Comparison of ENCODE assay signal across 14 cellular contexts in the genomic region with DNA sequence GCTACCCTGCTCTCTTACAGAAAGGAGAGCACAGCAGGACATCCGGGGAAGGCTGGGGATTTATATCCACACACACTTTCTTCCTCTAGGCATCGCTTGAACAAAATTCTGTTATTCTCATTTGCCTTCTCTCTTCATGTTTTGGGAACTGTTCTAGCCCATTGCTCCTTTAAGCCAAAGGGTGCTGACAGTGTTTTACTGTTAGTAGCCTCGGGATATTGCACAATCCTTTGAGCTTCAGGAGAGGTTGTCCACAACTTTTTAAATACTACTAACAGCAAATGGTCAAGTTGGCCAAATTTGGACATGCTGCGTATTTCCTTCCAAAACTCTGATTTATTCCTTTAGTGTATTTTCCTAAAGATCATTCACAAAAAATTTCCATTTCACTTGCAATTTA.
"Had no signal": no experiment of that assay in that cellular context is flagged by ENCODE, and none has a peak within 500 bp of the region (broad histone marks: within the 10 kb centered on the region; RNA-seq: fewer than 3 reads in every experiment).

No MANE protein-coding gene starts in this region.

- H3K9me3 ChIP-seq: prostate gland, sigmoid colon, spleen, upper lobe of right lung had no signal

- H3K4me3 ChIP-seq: dorsolateral prefrontal cortex, lung, prostate gland, sigmoid colon, spleen, upper lobe of right lung had no signal

- H3K27ac ChIP-seq: dorsolateral prefrontal cortex, prostate gland, sigmoid colon, spleen, upper lobe of right lung had no signal

- H3K36me3 ChIP-seq: prostate gland, sigmoid colon, spleen, upper lobe of right lung had no signal

- H3K4me1 ChIP-seq: prostate gland, sigmoid colon, spleen, upper lobe of right lung had no signal

- DNase-seq: activated CD4-positive, alpha-beta T cell treated with anti-CD3 and anti-CD28 coated beads, Interleukin-2, amount 10 ng/mL, durations not matched to agents 7 days and 5 days; activated CD8-positive, alpha-beta memory T cell treated with anti-CD3 and anti-CD28 coated beads for 24 hours; activated gamma-delta T cell treated with Interleukin-2 at 50 U/mL for 16 hours; activated naive CD8-positive, alpha-beta T cell treated with anti-CD3 and anti-CD28 coated beads for 36 hours; dorsolateral prefrontal cortex; glutamatergic neuron; immature natural killer cell; nephron progenitor cell; sigmoid colon; spleen; SW 1271; upper lobe of right lung had no signal

- H3K27me3 ChIP-seq: dorsolateral prefrontal cortex, sigmoid colon, spleen, upper lobe of right lung had no signal

- ATAC-seq: upper lobe of right lung had no signal
